Comparison of ENCODE assay signal across 8 cellular contexts in the genomic region with DNA sequence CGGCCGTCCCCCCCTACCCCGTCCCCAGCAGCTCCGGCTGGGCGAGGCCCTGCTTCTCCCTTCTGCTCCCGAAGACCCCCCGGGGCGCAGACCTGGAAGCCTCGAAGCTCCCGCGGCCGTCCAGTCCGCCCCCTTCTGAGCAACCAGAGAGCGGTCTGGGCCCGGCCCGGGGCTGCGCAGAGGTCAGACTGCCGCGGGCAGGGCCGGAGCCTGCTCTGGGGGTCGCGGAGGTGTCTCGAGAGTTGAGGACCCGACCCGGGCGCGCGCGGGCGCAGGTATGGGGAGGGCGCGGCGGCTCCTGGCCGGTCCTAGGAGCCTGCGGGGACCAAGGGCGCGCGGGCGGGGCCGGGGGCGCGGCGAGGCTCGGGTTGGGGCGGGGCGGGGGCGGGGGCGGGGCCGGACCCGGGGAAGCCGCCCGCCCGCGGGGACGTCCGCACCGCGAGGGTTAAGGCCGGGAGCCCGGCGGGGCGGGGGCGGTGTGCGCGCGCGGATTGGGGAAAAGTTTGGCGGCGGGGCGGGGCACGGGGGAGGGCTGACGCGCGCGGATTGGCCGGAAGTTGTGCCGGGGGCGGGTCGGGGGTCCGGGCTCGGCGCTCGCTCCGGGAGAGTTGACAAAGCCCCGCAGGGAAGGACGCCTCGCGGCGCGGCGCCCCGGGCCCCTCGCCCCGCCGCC. TPM values are rescaled to one million over a fixed set of nuclear protein-coding genes. Genes with fewer than 3 reads are reported as not detected.
DNase-seq lines count a peak whose midpoint lies in the region; ATAC-seq and TF ChIP-seq lines count a peak whose summit lies in the region.

A gene with protein sequence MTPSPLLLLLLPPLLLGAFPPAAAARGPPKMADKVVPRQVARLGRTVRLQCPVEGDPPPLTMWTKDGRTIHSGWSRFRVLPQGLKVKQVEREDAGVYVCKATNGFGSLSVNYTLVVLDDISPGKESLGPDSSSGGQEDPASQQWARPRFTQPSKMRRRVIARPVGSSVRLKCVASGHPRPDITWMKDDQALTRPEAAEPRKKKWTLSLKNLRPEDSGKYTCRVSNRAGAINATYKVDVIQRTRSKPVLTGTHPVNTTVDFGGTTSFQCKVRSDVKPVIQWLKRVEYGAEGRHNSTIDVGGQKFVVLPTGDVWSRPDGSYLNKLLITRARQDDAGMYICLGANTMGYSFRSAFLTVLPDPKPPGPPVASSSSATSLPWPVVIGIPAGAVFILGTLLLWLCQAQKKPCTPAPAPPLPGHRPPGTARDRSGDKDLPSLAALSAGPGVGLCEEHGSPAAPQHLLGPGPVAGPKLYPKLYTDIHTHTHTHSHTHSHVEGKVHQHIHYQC (plus strand): TSS at position 605 of the 673 bp plus-strand sequence. CDS start 860 bp downstream, outside the sequence.

- H3K36me3 ChIP-seq in OCI-LY3 (replicated peaks; ENCODE audit: low read depth, low read length) (no peaks in the 10 kb centered on the region), esophagus (ENCODE audit: control insufficient read depth in 2 of 2, insufficient read depth in 2 of 2, low read length in 1 of 2) (no peaks in the 10 kb centered on the region), muscle layer of duodenum (ENCODE audit: control insufficient read depth in 1 of 2, insufficient read depth in 2 of 2, low read length in 2 of 2) (no peaks in the 10 kb centered on the region)

- 1% methylated on average over 30 to 95 of the region's 95 CpGs for whole genome bisulfite sequencing in esophagus, 2 donors

- H3K27me3 ChIP-seq in OCI-LY3 (ENCODE audit: low read depth, low read length) (peaks cover 22% of the 10 kb centered on the region), esophagus (ENCODE audit: control insufficient read depth in 1 of 2, insufficient read depth in 2 of 2, low read length in 2 of 2) (peaks cover 0 to 5% of the 10 kb centered on the region in 2 donors), muscle layer of duodenum (ENCODE audit: low read depth, low read length) (peaks cover 3% of the 10 kb centered on the region)

- peak; percentile 98 for DNase-seq in GM03348 (ENCODE audit: low spot score)
- DNase-seq in activated T-cell treated with anti-CD3 and anti-CD28 coated beads, Interleukin-2, amount 50 U/mL, for 24 hours: peak; percentile 92
- peak; percentile 75 to 82 for DNase-seq in stimulated activated CD8-positive, alpha-beta memory T cell treated with anti-CD3 and anti-CD28 coated beads, Interleukin-4, amount 100 ng/mL, for 4 hours (ENCODE audit: low read depth in 2 of 2, low spot score in 1 of 2)
- no peak for DNase-seq in pons (ENCODE audit: low spot score)

- peak within 1 kb of the TSS; percentile 70 for H3K4me3 Mint-ChIP-seq in activated T-cell treated with anti-CD3 and anti-CD28 coated beads, Interleukin-2, amount 50 U/mL, for 24 hours

- peaks cover 7% of the 10 kb centered on the region for H3K36me3 Mint-ChIP-seq in activated T-cell treated with anti-CD3 and anti-CD28 coated beads, Interleukin-2, amount 50 U/mL, for 24 hours (ENCODE audit: low read depth)

- peak; percentile 44 for ATAC-seq in HG02798 (IDR thresholded peaks at IDR 0.05; ENCODE audit: poor library complexity, unreplicated experiment)

- H3K9ac ChIP-seq in OCI-LY3 (ENCODE audit: low read length): no peak within 1 kb of the TSS

- H3K79me2 ChIP-seq in OCI-LY3 (ENCODE audit: low read length): no peaks in the 10 kb centered on the region

- H3K27ac ChIP-seq in OCI-LY3 (ENCODE audit: low read length) (no peak within 1 kb of the TSS), esophagus (ENCODE audit: low read depth in 2 of 2, low read length in 1 of 2) (peak within 1 kb of the TSS; percentile 82 to 92), muscle layer of duodenum (ENCODE audit: low read length) (no peak within 1 kb of the TSS)

- H3K4me1 ChIP-seq in OCI-LY3 (ENCODE audit: low read length) (0 out of 2 replicates have a peak, but pooled peaks cover 4% of the 10 kb centered on the region), esophagus (ENCODE audit: control insufficient read depth in 2 of 2, insufficient read depth in 2 of 2, low read length in 1 of 2) (peaks cover 10 to 24% of the 10 kb centered on the region in 2 donors), muscle layer of duodenum (ENCODE audit: control insufficient read depth in 1 of 2, insufficient read depth in 2 of 2, low read length in 2 of 2) (peaks cover 0 to 28% of the 10 kb centered on the region in 2 donors)

- H3K9me3 ChIP-seq in OCI-LY3 (ENCODE audit: insufficient read depth, low read length) (no peaks in the 10 kb centered on the region), esophagus (ENCODE audit: control insufficient read depth in 2 of 2, insufficient read depth in 1 of 2, low read depth in 1 of 2, low read length in 1 of 2) (no peaks in the 10 kb centered on the region), muscle layer of duodenum (ENCODE audit: control insufficient read depth in 1 of 2, low read length in 2 of 2) (no peaks in the 10 kb centered on the region)

- H2AFZ ChIP-seq in OCI-LY3 (ENCODE audit: low read depth, low read length): no peak within 1 kb of the TSS

- no peak for TF ChIP-seq CTCF in OCI-LY3 (IDR thresholded peaks at IDR 0.05; ENCODE audit: low read depth, low read length)

- H3K27ac Mint-ChIP-seq in activated T-cell treated with anti-CD3 and anti-CD28 coated beads, Interleukin-2, amount 50 U/mL, for 24 hours: peak within 1 kb of the TSS; percentile 88

- H3K27me3 Mint-ChIP-seq in activated T-cell treated with anti-CD3 and anti-CD28 coated beads, Interleukin-2, amount 50 U/mL, for 24 hours: peaks cover 33% of the 10 kb centered on the region

- no peak within 1 kb of the TSS for H3K4me2 ChIP-seq in OCI-LY3 (ENCODE audit: low read length)

- no peaks in the 10 kb centered on the region for H4K20me1 ChIP-seq in OCI-LY3 (ENCODE audit: insufficient read depth, low read length)

- H3K9me3 Mint-ChIP-seq in activated T-cell treated with anti-CD3 and anti-CD28 coated beads, Interleukin-2, amount 50 U/mL, for 24 hours: no peaks in the 10 kb centered on the region

- peak within 1 kb of the TSS; percentile 43; the same call in 1 of the 2 replicates for H3K4me3 ChIP-seq in OCI-LY3 (ENCODE audit: low read length)
- peak within 1 kb of the TSS; percentile 63 to 64 for H3K4me3 ChIP-seq in esophagus (ENCODE audit: low read depth in 1 of 2, low read length in 2 of 2)
- peak within 1 kb of the TSS; percentile 37 to 75 for H3K4me3 ChIP-seq in muscle layer of duodenum (ENCODE audit: low read depth in 1 of 2, low read length in 2 of 2)

- peaks cover 13% of the 10 kb centered on the region for H3K4me1 Mint-ChIP-seq in activated T-cell treated with anti-CD3 and anti-CD28 coated beads, Interleukin-2, amount 50 U/mL, for 24 hours (ENCODE audit: low read depth)

RNA-seq across cellular contexts. Expression of the gene that starts here (rescaled TPM):
- 1 to 10 TPM; 2.3 to 3.4 TPM for polyA plus RNA-seq in esophagus

Comparison
In these comparisons a context has a peak if more than half of its experiments do, and no peak if none do; other contexts are left out.
1. H3K27ac ChIP-seq: peak in esophagus (2 of 2); none in OCI-LY3 (single experiment) and muscle layer of duodenum (single experiment).
2. Peak in every context shown above with its lines, with median percentiles within 50 percentile points of each other: H3K4me3 ChIP-seq.